Comparison of ENCODE assay signal across 10 cellular contexts in genomic region chr5:171956870-171957501, GRCh38. TPM values are rescaled to one million over a fixed set of nuclear protein-coding genes. Genes with fewer than 3 reads are reported as not detected.
DNase-seq lines count a peak whose midpoint lies in the region; ATAC-seq, FAIRE-seq and TF ChIP-seq lines count a peak whose summit lies in the region.
"Had no signal": no experiment of that assay in that cellular context is flagged by ENCODE, and none has a peak within 500 bp of the region (broad histone marks: within the 10 kb centered on the region; RNA-seq: fewer than 3 reads in every experiment).

No MANE protein-coding gene starts in this region.

- peak overlapping the region; percentile 40 for H3K4me3 Mint-ChIP-seq in Calu3 (ENCODE audit: low read depth, unreplicated experiment)

- no peaks in the 10 kb centered on the region for H3K9me3 Mint-ChIP-seq in Calu3 (ENCODE audit: low read depth, unreplicated experiment)

- DNase-seq in Calu3: no peak
- no peak for DNase-seq in body of pancreas
- DNase-seq in trophoblast cell: no peak
- DNase-seq in GF-D8 (lab: John Stamatoyannopoulos, UW): no peak
- DNase-seq in D721Med (ENCODE audit: insufficient read length, low spot score): no peak
- no peak for DNase-seq in activated CD4-positive, CD25-positive, alpha-beta regulatory T cell (lab: John Stamatoyannopoulos, UW)
- no peak for DNase-seq in NOMO-1 treated with dmso at 0.1 percent for 144 hours (lab: John Stamatoyannopoulos, UW; ENCODE audit: unreplicated experiment)
- DNase-seq: left cardiac atrium, NCI-H1436 had no signal

- H3K27ac ChIP-seq in KOPT-K1 (ENCODE audit: low read depth, low read length, poor library complexity, severe bottlenecking) (peak overlapping the region; percentile 55), body of pancreas (peak overlapping the region; percentile 53 to 75 (median 72)), trophoblast cell (ENCODE audit: low read depth, low read length) (no peak overlapping the region)

- H2BK5ac ChIP-seq in trophoblast cell (ENCODE audit: low read depth, low read length, poor library complexity): no peak overlapping the region

- H2BK12ac ChIP-seq in trophoblast cell (ENCODE audit: low read length): no peak overlapping the region

- TF ChIP-seq CTCF in Calu3 (IDR thresholded peaks at IDR 0.05; ENCODE audit: unreplicated experiment) (no peak), body of pancreas (IDR thresholded peaks at IDR 0.05) (no peak), D721Med (IDR thresholded peaks at IDR 0.05; ENCODE audit: insufficient read depth, missing control alignments) (no peak)

- no peaks in the 10 kb centered on the region for H3K27me3 Mint-ChIP-seq in Calu3 (ENCODE audit: unreplicated experiment)

- H3K4me3 ChIP-seq in body of pancreas (no peak overlapping the region), trophoblast cell (ENCODE audit: low read depth, low read length) (no peak overlapping the region)

- 13 to 21% methylated on average over 5 of the region's 5 CpGs for WGBS in body of pancreas, 2 donors
- WGBS in trophoblast cell (ENCODE audit: extremely low coverage, insufficient coverage, insufficient read length): no CpG with 5 or more reads among the region's 5 CpGs

- H3K27me3 ChIP-seq in body of pancreas (no peaks in the 10 kb centered on the region), trophoblast cell (ENCODE audit: insufficient read depth, low read length) (no peaks in the 10 kb centered on the region)

- intact Hi-C loops in Calu3 (cut with micrococcal nuclease; ENCODE audit: unreplicated experiment): no loop called here
- intact Hi-C loops in body of pancreas (cut with DNase I): no loop called here

- peaks cover 56% of the 10 kb centered on the region for H3K4me1 Mint-ChIP-seq in Calu3 (ENCODE audit: low read depth, unreplicated experiment)

- H3K27ac Mint-ChIP-seq in Calu3 (ENCODE audit: unreplicated experiment): peak overlapping the region; percentile 68

- no peak overlapping the region for H4K91ac ChIP-seq in trophoblast cell (ENCODE audit: low read depth, low read length)

- H3K14ac ChIP-seq in trophoblast cell (ENCODE audit: low read length): no peak overlapping the region

- no peak for ATAC-seq in body of pancreas

- no peak for TF ChIP-seq POLR2A in body of pancreas (IDR thresholded peaks at IDR 0.05)

- H2AFZ ChIP-seq in trophoblast cell (ENCODE audit: insufficient read depth, low read length, poor library complexity): no peak overlapping the region

- peaks cover 17% of the 10 kb centered on the region for H3K36me3 Mint-ChIP-seq in Calu3 (ENCODE audit: insufficient read depth, unreplicated experiment)

- H3K9ac ChIP-seq in trophoblast cell (ENCODE audit: low read length): no peak overlapping the region

- H3K36me3 ChIP-seq in KOPT-K1 (ENCODE audit: insufficient read depth, low read length) (no peaks in the 10 kb centered on the region), body of pancreas (replicated peaks in 1 of 2; ENCODE audit: insufficient read depth in 1 of 2, low read depth in 2 of 2) (no peaks in the 10 kb centered on the region), trophoblast cell (ENCODE audit: control insufficient read depth in 1 of 2, insufficient read depth in 2 of 2, low read length in 2 of 2) (peaks cover 0 to 3% of the 10 kb centered on the region in 2 experiments)

- no peak overlapping the region for H4K8ac ChIP-seq in trophoblast cell (ENCODE audit: low read depth, low read length)

- H3K4me2 ChIP-seq in trophoblast cell (ENCODE audit: low read length): no peak overlapping the region

- no TSS peak for BruUV-seq in Calu3 (replicated peaks; lab: Mats Ljungman, UMichigan)

- no peak overlapping the region for H2BK120ac ChIP-seq in trophoblast cell (ENCODE audit: insufficient read depth, low read length, poor library complexity)

- H3K23ac ChIP-seq in trophoblast cell (ENCODE audit: low read length): no peak overlapping the region

- no peaks in the 10 kb centered on the region for H3K79me1 ChIP-seq in trophoblast cell (ENCODE audit: low read length)

- H3K9me3 ChIP-seq in KOPT-K1 (ENCODE audit: insufficient read depth, low read length, poor library complexity, severe bottlenecking) (no peaks in the 10 kb centered on the region), body of pancreas (no peaks in the 10 kb centered on the region), trophoblast cell (ENCODE audit: insufficient read depth, low read depth, low read length) (no peaks in the 10 kb centered on the region)

- CTCF ChIA-PET in Calu3 (lab: Charles Lee): no interaction called here

- H2AK5ac ChIP-seq in trophoblast cell (ENCODE audit: low read length): no peak overlapping the region

- H3K4ac ChIP-seq in trophoblast cell (ENCODE audit: low read depth, low read length): peak overlapping the region; percentile 52

- H3K79me2 ChIP-seq in trophoblast cell (ENCODE audit: control insufficient read depth, insufficient read depth, low read length, poor library complexity): peaks cover 7% of the 10 kb centered on the region

- no peak overlapping the region for H4K12ac ChIP-seq in trophoblast cell (ENCODE audit: low read depth, low read length)

- no peak overlapping the region for H3K18ac ChIP-seq in trophoblast cell (ENCODE audit: low read length)

- no peak for FAIRE-seq in D721Med (lab: Jason Lieb, UNC)

- peaks cover 82% of the 10 kb centered on the region for H3K4me1 ChIP-seq in body of pancreas
- H3K4me1 ChIP-seq in trophoblast cell (ENCODE audit: control insufficient read depth in 1 of 2, insufficient read depth in 2 of 2, low read length in 2 of 2): peaks cover 8 to 9% of the 10 kb centered on the region in 2 experiments

RNA-seq across cellular contexts. Expression of gene FBXW11, which starts 49.5 kb away (rescaled TPM):
- total RNA-seq in Calu3 (2022) (63.3 and 66.4 TPM in 2 replicates), body of pancreas (10 to 100 TPM; 29.0 to 64.6 TPM)
- polyA plus RNA-seq in trophoblast cell (2013): 24.2 and 25.2 TPM in 2 replicates
